In genomic region chr6:73585566-73586415, GRCh38 we compare ENCODE assay signal across 8 cellular contexts.
DNase-seq lines count a peak whose midpoint lies in the region; ATAC-seq and TF ChIP-seq lines count a peak whose summit lies in the region.

No MANE protein-coding gene starts in this region.

- H3K36me3 ChIP-seq in OCI-LY1 (ENCODE audit: insufficient read depth, low read length) = no peaks in the 10 kb centered on the region

- H3K27me3 Mint-ChIP-seq in CD14-positive monocyte (ENCODE audit: low read depth in 3 of 3) = no peaks in the 10 kb centered on the region

- H3K27ac ChIP-seq in OCI-LY1 (ENCODE audit: low read depth, low read length, poor library complexity, severe bottlenecking) = peak overlapping the region; percentile 91

- peaks cover 42% of the 10 kb centered on the region for H3K4me1 Mint-ChIP-seq in CD14-positive monocyte

- peak; percentile 87 for ATAC-seq in GM18909 (IDR thresholded peaks at IDR 0.05; ENCODE audit: poor library complexity, unreplicated experiment)
- peak; percentile 82 for ATAC-seq in HG03103 (IDR thresholded peaks at IDR 0.05; ENCODE audit: low read depth, unreplicated experiment)
- ATAC-seq in activated naive CD4-positive, alpha-beta T cell treated with anti-CD3 and anti-CD28 coated beads, Interleukin-2, amount 50 U/mL, for 72 hours = peak; percentile 69 to 80

- H3K9me3 Mint-ChIP-seq in CD14-positive monocyte = peaks cover 0 to 5% (median 0%) of the 10 kb centered on the region in 7 donors
- peaks cover 0 to 2% of the 10 kb centered on the region in 2 donors for H3K9me3 Mint-ChIP-seq in activated naive CD4-positive, alpha-beta T cell treated with anti-CD3 and anti-CD28 coated beads, Interleukin-2, amount 50 U/mL, for 72 hours

- H3K9me2 ChIP-seq in OCI-LY1 (ENCODE audit: low read depth, low read length) = no peaks in the 10 kb centered on the region

- peaks cover 25% of the 10 kb centered on the region for H3K4me1 ChIP-seq in OCI-LY1 (ENCODE audit: insufficient read depth, low read length, severe bottlenecking)

- H3K9me3 ChIP-seq in OCI-LY1 (ENCODE audit: low read length) = no peaks in the 10 kb centered on the region

- no peaks in the 10 kb centered on the region for H3F3A ChIP-seq in OCI-LY1 (ENCODE audit: insufficient read depth, low read length)

- H2AFZ ChIP-seq in OCI-LY1 (ENCODE audit: low read length) = peak overlapping the region; percentile 19

- peak overlapping the region; percentile 96 to 99 (median 97) for H3K27ac Mint-ChIP-seq in CD14-positive monocyte
- peak overlapping the region; percentile 93 to 98 for H3K27ac Mint-ChIP-seq in activated naive CD4-positive, alpha-beta T cell treated with anti-CD3 and anti-CD28 coated beads, Interleukin-2, amount 50 U/mL, for 72 hours

- H4K20me1 ChIP-seq in OCI-LY1 (ENCODE audit: insufficient read depth, low read length) = no peaks in the 10 kb centered on the region

- peak overlapping the region; percentile 70 for H3K4me2 ChIP-seq in OCI-LY1 (ENCODE audit: low read length)

- no peaks in the 10 kb centered on the region for H3K27me3 ChIP-seq in OCI-LY1 (ENCODE audit: insufficient read depth, low read length)

- no peaks in the 10 kb centered on the region for H3K79me2 ChIP-seq in OCI-LY1 (ENCODE audit: insufficient read depth, low read length)

- TF ChIP-seq CTCF in CD14-positive monocyte (IDR thresholded peaks at IDR 0.05) = no peak
- no peak for TF ChIP-seq CTCF in OCI-LY1 (IDR thresholded peaks at IDR 0.05; ENCODE audit: low read length)

- H3K36me3 Mint-ChIP-seq in CD14-positive monocyte = no peaks in the 10 kb centered on the region
- peaks cover 0 to 5% of the 10 kb centered on the region in 2 donors for H3K36me3 Mint-ChIP-seq in activated naive CD4-positive, alpha-beta T cell treated with anti-CD3 and anti-CD28 coated beads, Interleukin-2, amount 50 U/mL, for 72 hours

- H3K9ac ChIP-seq in OCI-LY1 (ENCODE audit: low read length) = peak overlapping the region; percentile 70

- intact Hi-C loops in CD14-positive monocyte (cut with micrococcal nuclease) = loop anchor here in 1 of 2 donors (10.0 kb wide), 1 partner anchor 69 kb away; the partner anchor contains the start of gene SLC17A5

- H3K4me3 Mint-ChIP-seq in CD14-positive monocyte = peak overlapping the region; percentile 54 to 87

- DNase-seq in CD14-positive monocyte (ENCODE audit: low spot score) (peak; percentile 50), glomerular visceral epithelial cell (ENCODE audit: extremely low spot score) (peak; percentile 75), pulmonary artery endothelial cell (ENCODE audit: low read depth, low spot score) (peak; percentile 64), NCI-H1417 treated with DMSO at 0.1 percent for 48 hours (lab: John Stamatoyannopoulos, UW) (no peak)
- DNase-seq in activated naive CD4-positive, alpha-beta T cell treated with anti-CD3 and anti-CD28 coated beads, Interleukin-2, amount 50 U/mL, for 72 hours (ENCODE audit: low spot score in 2 of 2) = no peak

- H3K4me3 ChIP-seq in OCI-LY1 (ENCODE audit: low read depth, low read length, poor library complexity, severe bottlenecking) = peak overlapping the region; percentile 53

Comparison
In these comparisons a context has a peak if more than half of its experiments do, and no peak if none do; other contexts are left out.
1. DNase-seq: peak in CD14-positive monocyte (single experiment), glomerular visceral epithelial cell (single experiment) and pulmonary artery endothelial cell (single experiment); none in activated naive CD4-positive, alpha-beta T cell treated with anti-CD3 and anti-CD28 coated beads, Interleukin-2, amount 50 U/mL, for 72 hours (0 of 2) and NCI-H1417 treated with DMSO at 0.1 percent for 48 hours (single experiment).
2. Peak in every context shown above with its lines, with median percentiles within 50 percentile points of each other: ATAC-seq.